24 cellular contexts compared by ENCODE assay signal in the genomic region with DNA sequence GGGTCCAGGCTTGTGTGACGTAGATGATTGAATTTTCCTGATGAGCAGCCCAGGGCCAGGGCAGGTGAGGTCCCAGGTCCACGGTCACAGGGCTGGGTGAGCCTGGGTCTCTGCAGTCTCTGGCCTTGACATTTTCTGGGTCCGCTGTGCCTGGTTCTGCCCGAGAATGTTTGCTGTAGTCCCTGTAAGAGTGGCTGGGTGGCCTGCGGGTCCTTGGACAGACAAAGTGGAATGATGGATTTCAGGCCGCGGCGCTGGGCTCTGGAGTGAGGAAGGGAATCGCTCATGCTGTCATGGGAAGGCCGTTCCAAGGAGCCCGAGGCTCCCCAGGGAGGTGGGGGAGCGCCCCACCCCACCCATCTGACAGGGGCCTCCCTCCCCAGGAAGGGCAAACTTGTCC.
DNase-seq lines count a peak whose midpoint lies in the region; ATAC-seq, FAIRE-seq and TF ChIP-seq lines count a peak whose summit lies in the region.
"Had no signal": no experiment of that assay in that cellular context is flagged by ENCODE, and none has a peak within 500 bp of the region (broad histone marks: within the 10 kb centered on the region; RNA-seq: fewer than 3 reads in every experiment).

No MANE protein-coding gene starts in this region.

- H3K9me3 Mint-ChIP-seq in activated CD4-positive, alpha-beta T cell treated with anti-CD3 and anti-CD28 coated beads, Interleukin-2, amount 10 ng/mL, durations not matched to agents 7 days and 5 days, result no peaks in the 10 kb centered on the region
- H3K9me3 Mint-ChIP-seq: CD4-positive, alpha-beta T cell; CD8-positive, alpha-beta memory T cell; H9 had no signal

- H2BK12ac ChIP-seq in H1 (ENCODE audit: low read depth, low read length) (no peak overlapping the region), neuronal stem cell (ENCODE audit: low read length) (no peak overlapping the region)

- peaks cover 14% of the 10 kb centered on the region for H3K27me3 Mint-ChIP-seq in activated CD4-positive, alpha-beta T cell treated with anti-CD3 and anti-CD28 coated beads, Interleukin-2, amount 10 ng/mL, durations not matched to agents 7 days and 5 days

- no peak overlapping the region for H3K4me3 ChIP-seq in BLaER1 treated with 17β-estradiol and CSF1 and Interleukin-3, amounts not matched to agents 10 nM and 100 nM
- H3K4me3 ChIP-seq in H1 (ENCODE audit: extremely low read depth in 1 of 4, insufficient read depth in 2 of 4, low read depth in 3 of 4, low read length in 4 of 4) (no peak overlapping the region), neuronal stem cell (ENCODE audit: low read length in 2 of 2) (no peak overlapping the region)
- H3K4me3 ChIP-seq: A549, GM23248 had no signal

- no peaks in the 10 kb centered on the region for H3K23me2 ChIP-seq in H1 (ENCODE audit: low read depth, low read length)

- no peak overlapping the region for H3K56ac ChIP-seq in H1 (replicated peaks; ENCODE audit: insufficient read length, low read depth, low read length)

- H2BK120ac ChIP-seq in H1 (replicated peaks; ENCODE audit: low read depth, low read length) (no peak overlapping the region), neuronal stem cell (ENCODE audit: low read depth, low read length) (no peak overlapping the region)

- no peak for TF ChIP-seq RAD21 in H1 (IDR thresholded peaks at IDR 0.05 in 1 of 2, conservative IDR thresholded peaks at IDR 0.05 in 1 of 2; ENCODE audit: low read depth in 2 of 2, low read length in 2 of 2)

- H2AK5ac ChIP-seq in H1 (ENCODE audit: low read depth, low read length), result peak overlapping the region; percentile 53; the same call in 1 of the 2 replicates
- peak overlapping the region; percentile 81 for H2AK5ac ChIP-seq in neuronal stem cell (ENCODE audit: low read depth, low read length)

- peak overlapping the region in 2 of 11 experiments; percentile 3 to 36; a peak in 3 of 22 replicates for H3K27ac ChIP-seq in BLaER1 treated with 17β-estradiol and CSF1 and Interleukin-3, amounts not matched to agents 10 nM and 100 nM
- H3K27ac ChIP-seq in H1 (ENCODE audit: low read depth, low read length), result no peak overlapping the region
- no peak overlapping the region for H3K27ac ChIP-seq in neuronal stem cell (replicated peaks; ENCODE audit: low read length)
- H3K27ac ChIP-seq: A549, C4-2B, GM23248 had no signal

- no peak overlapping the region for H3K4ac ChIP-seq in H1 (replicated peaks; ENCODE audit: insufficient read length, low read depth, low read length)
- no peak overlapping the region for H3K4ac ChIP-seq in neuronal stem cell (ENCODE audit: low read length)

- no peak for FAIRE-seq in H1 (lab: Jason Lieb, UNC)
- FAIRE-seq: A549, D721Med, GM12891, GM18507 had no signal

- WGBS in H1 (ENCODE audit: extremely low coverage in 1 of 2, insufficient coverage in 1 of 2, insufficient read length in 1 of 2, insufficient replicate concordance in 2 of 2, low coverage in 1 of 2, low lambda C conversion rate in 2 of 2, missing lambda C conversion rate in 1 of 2), 2 experiments, result 97% methylated on average over 12 of the region's 12 CpGs; no CpG with 5 or more reads in 1 of the 2 experiments
- WGBS in neuronal stem cell (ENCODE audit: extremely low coverage in 2 of 2, insufficient read length in 2 of 2, insufficient replicate concordance in 1 of 2), 2 donors, result no CpG with 5 or more reads among the region's 12 CpGs

- H3K4me1 ChIP-seq in BLaER1 treated with 17β-estradiol and CSF1 and Interleukin-3, amounts not matched to agents 10 nM and 100 nM, result peaks cover 42 to 94% (median 68%) of the 10 kb centered on the region in 10 experiments
- H3K4me1 ChIP-seq in H1 (replicated peaks in 1 of 4; ENCODE audit: control insufficient read depth in 3 of 4, insufficient read depth in 4 of 4, low read length in 3 of 4) (peaks cover 0 to 3% (median 0%) of the 10 kb centered on the region in 4 experiments; a peak in 1 of 7 replicates), neuronal stem cell (ENCODE audit: control insufficient read depth in 2 of 2, insufficient read depth in 1 of 2, low read depth in 1 of 2, low read length in 2 of 2) (peaks cover 0 to 31% of the 10 kb centered on the region in 2 donors)
- H3K4me1 ChIP-seq: A549 had no signal

- no peaks in the 10 kb centered on the region for H3K36me3 ChIP-seq in BLaER1 treated with 17β-estradiol and CSF1 and Interleukin-3, amounts not matched to agents 10 nM and 100 nM
- H3K36me3 ChIP-seq in H1 (ENCODE audit: control insufficient read depth in 2 of 4, insufficient read depth in 4 of 4, low read length in 3 of 4) (no peaks in the 10 kb centered on the region), neuronal stem cell (replicated peaks in 1 of 2; ENCODE audit: control insufficient read depth in 2 of 2, insufficient read depth in 2 of 2, low read length in 2 of 2) (no peaks in the 10 kb centered on the region)
- H3K36me3 ChIP-seq: BE2C had no signal

- H3K27ac Mint-ChIP-seq in activated CD4-positive, alpha-beta T cell treated with anti-CD3 and anti-CD28 coated beads, Interleukin-2, amount 10 ng/mL, durations not matched to agents 7 days and 5 days, result no peak overlapping the region
- H3K27ac Mint-ChIP-seq: CD4-positive, alpha-beta T cell; CD8-positive, alpha-beta memory T cell; H9 had no signal

- peaks cover 0 to 44% (median 0%) of the 10 kb centered on the region in 11 experiments; a peak in 4 of 22 replicates for H4K20me1 ChIP-seq in BLaER1 treated with 17β-estradiol and CSF1 and Interleukin-3, amounts not matched to agents 10 nM and 100 nM
- peaks cover 0 to 11% of the 10 kb centered on the region in 2 experiments for H4K20me1 ChIP-seq in H1 (replicated peaks in 1 of 2; ENCODE audit: control insufficient read depth in 1 of 2, insufficient read depth in 2 of 2, low read length in 2 of 2)

- H3K27me3 ChIP-seq in BLaER1 treated with 17β-estradiol and CSF1 and Interleukin-3, amounts not matched to agents 10 nM and 100 nM, result peaks cover 0 to 45% (median 0%) of the 10 kb centered on the region in 11 experiments; a peak in 7 of 22 replicates
- peaks cover 0 to 3% (median 0%) of the 10 kb centered on the region in 4 experiments; a peak in 2 of 7 replicates for H3K27me3 ChIP-seq in H1 (replicated peaks in 1 of 4; ENCODE audit: control insufficient read depth in 3 of 4, extremely low read depth in 1 of 4, insufficient read depth in 3 of 4, low read length in 3 of 4)
- no peaks in the 10 kb centered on the region for H3K27me3 ChIP-seq in neuronal stem cell (ENCODE audit: control insufficient read depth in 3 of 3, insufficient read depth in 3 of 3, low read depth in 1 of 3, low read length in 3 of 3)
- H3K27me3 ChIP-seq: BE2C had no signal

- H3K18ac ChIP-seq in H1 (ENCODE audit: extremely low read depth, low read length) (no peak overlapping the region), neuronal stem cell (ENCODE audit: low read length) (peak overlapping the region; percentile 86)

- H3K79me2 ChIP-seq in H1 (ENCODE audit: control insufficient read depth in 1 of 2, insufficient read depth in 2 of 2, low read length in 2 of 2), result no peaks in the 10 kb centered on the region

- no peak overlapping the region for H3K14ac ChIP-seq in H1 (ENCODE audit: insufficient read length)
- no peak overlapping the region for H3K14ac ChIP-seq in neuronal stem cell (ENCODE audit: low read length)

- no peak for TF ChIP-seq CTCF in H1 (IDR thresholded peaks at IDR 0.05; ENCODE audit: control extremely low read depth in 1 of 3, insufficient read depth in 1 of 3, low read depth in 1 of 3, low read length in 3 of 3)

- H2AFZ ChIP-seq in H1 (ENCODE audit: low read length), result no peak overlapping the region
- H2AFZ ChIP-seq in neuronal stem cell (ENCODE audit: low read length), result no peak overlapping the region
- H2AFZ ChIP-seq: GM23248 had no signal

- no peak overlapping the region for H4K8ac ChIP-seq in H1 (ENCODE audit: extremely low read depth, insufficient read depth, low read length)
- no peak overlapping the region for H4K8ac ChIP-seq in neuronal stem cell (ENCODE audit: low read depth, low read length)

- H3K9me3 ChIP-seq in BLaER1 treated with 17β-estradiol and CSF1 and Interleukin-3, amounts not matched to agents 10 nM and 100 nM (replicated peaks in 1 of 11), result no peaks in the 10 kb centered on the region
- H3K9me3 ChIP-seq in H1 (ENCODE audit: insufficient read depth in 2 of 2, low read depth in 1 of 2, low read length in 1 of 2) (no peaks in the 10 kb centered on the region), neuronal stem cell (replicated peaks in 1 of 2; ENCODE audit: control insufficient read depth in 2 of 2, insufficient read depth in 1 of 2, low read depth in 1 of 2, low read length in 2 of 2) (peaks cover 0 to 2% of the 10 kb centered on the region in 2 donors)
- H3K9me3 ChIP-seq: A549, BE2C had no signal

- H3K23ac ChIP-seq in H1 (ENCODE audit: insufficient read length), result no peak overlapping the region
- no peak overlapping the region for H3K23ac ChIP-seq in neuronal stem cell (ENCODE audit: low read depth, low read length, poor library complexity)

- no peaks in the 10 kb centered on the region for H3K36me3 Mint-ChIP-seq in activated CD4-positive, alpha-beta T cell treated with anti-CD3 and anti-CD28 coated beads, Interleukin-2, amount 10 ng/mL, durations not matched to agents 7 days and 5 days (ENCODE audit: low read depth)
- H3K36me3 Mint-ChIP-seq: CD8-positive, alpha-beta memory T cell had no signal

- no peak overlapping the region for H3K4me3 Mint-ChIP-seq in activated CD4-positive, alpha-beta T cell treated with anti-CD3 and anti-CD28 coated beads, Interleukin-2, amount 10 ng/mL, durations not matched to agents 7 days and 5 days
- H3K4me3 Mint-ChIP-seq: CD4-positive, alpha-beta T cell; CD8-positive, alpha-beta memory T cell; H9 had no signal

- H4K5ac ChIP-seq in H1 (ENCODE audit: insufficient read length, low read depth, low read length), result no peak overlapping the region

- no peak overlapping the region for H4K91ac ChIP-seq in H1 (replicated peaks; ENCODE audit: insufficient read length, low read length)
- no peak overlapping the region for H4K91ac ChIP-seq in neuronal stem cell (ENCODE audit: low read depth, low read length, poor library complexity)

- no peak overlapping the region for H2BK20ac ChIP-seq in H1 (ENCODE audit: low read length)

- peak overlapping the region in 3 of 11 experiments; percentile 5 to 27 (median 24); a peak in 2 of 22 replicates for H3K9ac ChIP-seq in BLaER1 treated with 17β-estradiol and CSF1 and Interleukin-3, amounts not matched to agents 10 nM and 100 nM
- no peak overlapping the region for H3K9ac ChIP-seq in H1 (replicated peaks in 1 of 4; ENCODE audit: extremely low read depth in 1 of 4, low read depth in 3 of 4, low read length in 3 of 4)
- no peak overlapping the region for H3K9ac ChIP-seq in neuronal stem cell (ENCODE audit: low read depth, low read length, poor library complexity)
- H3K9ac ChIP-seq: GM23248 had no signal

- ATAC-seq in GM19463 (IDR thresholded peaks at IDR 0.05; ENCODE audit: unreplicated experiment), result no peak
- ATAC-seq: A549, HCT116 had no signal

- no peak for TF ChIP-seq EP300 in H1 (IDR thresholded peaks at IDR 0.05; ENCODE audit: borderline replicate concordance in 1 of 2, low read depth in 2 of 2, low read length in 2 of 2)

- H3K79me1 ChIP-seq in H1 (ENCODE audit: low read depth, low read length) (peaks cover 6% of the 10 kb centered on the region; the same call in 1 of the 2 replicates), neuronal stem cell (ENCODE audit: low read depth, low read length) (no peaks in the 10 kb centered on the region)

- CTCF ChIA-PET in H1 (lab: Charles Lee; ENCODE audit: partially characterized antibody), result interaction anchor here (0.9 to 6.8 kb wide), 10 partner anchors 10 to 151 kb away, joined by 3 to 46 read pairs (median 6); no protein-coding TSS in a partner anchor
- CTCF ChIA-PET in activated CD4-positive, alpha-beta T cell treated with anti-CD3 and anti-CD28 coated beads, Interleukin-2, amount 10 ng/mL, durations not matched to agents 7 days and 5 days (lab: Charles Lee), result interaction anchor here (1.1 kb wide), 1 partner anchor 612 kb away, joined by 3 read pairs; no protein-coding TSS in a partner anchor

- H3K4me1 Mint-ChIP-seq in activated CD4-positive, alpha-beta T cell treated with anti-CD3 and anti-CD28 coated beads, Interleukin-2, amount 10 ng/mL, durations not matched to agents 7 days and 5 days, result no peaks in the 10 kb centered on the region
- H3K4me1 Mint-ChIP-seq: CD8-positive, alpha-beta memory T cell had no signal

- POLR2A ChIA-PET in H1 (lab: Charles Lee; ENCODE audit: partially characterized antibody), result no interaction called here
- POLR2A ChIA-PET in activated CD4-positive, alpha-beta T cell treated with anti-CD3 and anti-CD28 coated beads, Interleukin-2, amount 10 ng/mL, durations not matched to agents 7 days and 5 days (lab: Charles Lee), result no interaction called here

- no peak overlapping the region for H2BK5ac ChIP-seq in H1 (ENCODE audit: low read depth, low read length)
- no peak overlapping the region for H2BK5ac ChIP-seq in neuronal stem cell (ENCODE audit: low read length)

- no peak for DNase-seq in H1 (ENCODE audit: low read depth in 1 of 2, low spot score in 2 of 2)
- no peak for DNase-seq in neuronal stem cell (ENCODE audit: low spot score)
- no peak for DNase-seq in erythroblast (lab: John Stamatoyannopoulos, UW)
- DNase-seq in CD1c-positive myeloid dendritic cell (ENCODE audit: extremely low spot score), result no peak
- no peak for DNase-seq in activated CD4-positive, alpha-beta T cell treated with anti-CD3 and anti-CD28 coated beads, Interleukin-2, amount 10 ng/mL, durations not matched to agents 7 days and 5 days
- DNase-seq: 8988T; ACHN; AML-193; BE2C; CD4-positive, alpha-beta T cell; CD8-positive, alpha-beta memory T cell; DMS53; DMS79 treated with DMSO at 0.1 percent for 48 hours; GF-D8; GM23248; H9 had no signal

- H2BK15ac ChIP-seq in H1 (ENCODE audit: low read length) (no peak overlapping the region), neuronal stem cell (ENCODE audit: low read length) (peak overlapping the region; percentile 44)

- H3K4me2 ChIP-seq in BLaER1 treated with 17β-estradiol and CSF1 and Interleukin-3, amounts not matched to agents 10 nM and 100 nM, result peak overlapping the region in 8 of 11 experiments; percentile 33 to 99 (median 92); a peak in 17 of 22 replicates
- H3K4me2 ChIP-seq in H1 (ENCODE audit: insufficient read depth in 1 of 2, low read depth in 2 of 2, low read length in 2 of 2) (no peak overlapping the region), neuronal stem cell (ENCODE audit: insufficient read depth, low read length, poor library complexity, severe bottlenecking) (no peak overlapping the region)
- H3K4me2 ChIP-seq: A549 had no signal

- TF ChIP-seq POLR2A in H1 (IDR thresholded peaks at IDR 0.05; ENCODE audit: control extremely low read depth in 1 of 2, low read depth in 2 of 2, low read length in 2 of 2) (no peak), erythroblast (IDR thresholded peaks at IDR 0.05; ENCODE audit: low read length) (no peak)

Comparison
In these comparisons a context has a peak if more than half of its experiments do, and no peak if none do; other contexts are left out.
1. H3K4me2 ChIP-seq: peak in BLaER1 treated with 17β-estradiol and CSF1 and Interleukin-3, amounts not matched to agents 10 nM and 100 nM (8 of 11); none in H1 (0 of 2) and neuronal stem cell (single experiment).